ENCODE assay signal across 8 cellular contexts in genomic region chr6:21593927-21594421, GRCh38. TPM values are rescaled to one million over a fixed set of nuclear protein-coding genes. Genes with fewer than 3 reads are reported as not detected.
DNase-seq lines count a peak whose midpoint lies in the region; ATAC-seq and TF ChIP-seq lines count a peak whose summit lies in the region.

No MANE protein-coding gene starts in this region.

- TF ChIP-seq POLR2A in lower leg skin (IDR thresholded peaks at IDR 0.05) (no peak), tibial nerve (IDR thresholded peaks at IDR 0.05) (no peak)

- peak; percentile 5 for TF ChIP-seq CTCF in choroid plexus epithelial cell (conservative IDR thresholded peaks at IDR 0.05; ENCODE audit: low read depth, low read length)
- no peak for TF ChIP-seq CTCF in lower leg skin (IDR thresholded peaks at IDR 0.05)
- TF ChIP-seq CTCF in tibial nerve (IDR thresholded peaks at IDR 0.05): no peak

- H3K4me3 ChIP-seq in choroid plexus epithelial cell (ENCODE audit: low read depth, low read length): peak overlapping the region; percentile 95
- H3K4me3 ChIP-seq in lower leg skin (ENCODE audit: low read depth, poor library complexity, severe bottlenecking): peak overlapping the region; percentile 87
- peak overlapping the region; percentile 61 to 95 (median 76) for H3K4me3 ChIP-seq in tibial nerve

- no peaks in the 10 kb centered on the region for H3K36me3 ChIP-seq in tibial nerve

- H3K27me3 ChIP-seq in tibial nerve: no peaks in the 10 kb centered on the region

- no peaks in the 10 kb centered on the region for H3K9me3 ChIP-seq in tibial nerve

- H3K27ac ChIP-seq in tibial nerve: peak overlapping the region; percentile 82 to 96 (median 90)

- no peak for DNase-seq in Right ventricle myocardium inferior (ENCODE audit: missing footprints)
- no peak for DNase-seq in cardiac septum (ENCODE audit: low spot score)
- DNase-seq in NCI-H774 (lab: John Stamatoyannopoulos, UW): peak; percentile 64
- DNase-seq in choroid plexus epithelial cell (ENCODE audit: low read depth): peak; percentile 86
- no peak for DNase-seq in lower leg skin (ENCODE audit: low spot score in 2 of 2)
- peak in 1 of 2 donors; percentile 32 for DNase-seq in tibial nerve (ENCODE audit: low spot score in 2 of 2)
- DNase-seq in central memory CD4-positive, alpha-beta T cell: no peak

- peak; percentile 27 for ATAC-seq in Right ventricle myocardium inferior
- peak; percentile 8 for ATAC-seq in HG02763 (IDR thresholded peaks at IDR 0.05; ENCODE audit: unreplicated experiment)

- intact Hi-C loops in Right ventricle myocardium inferior (cut with DNase I) (loop anchor here (2.0 to 10.0 kb wide), 7 partner anchors 151 to 1851 kb away; no protein-coding TSS in a partner anchor), cardiac septum (cut with DNase I) (loop anchor here (2.0 kb wide), 1 partner anchor 73 kb away; no protein-coding TSS in a partner anchor), lower leg skin (cut with DNase I; ENCODE audit: low total_unique reads) (no loop called here)

- H3K4me1 ChIP-seq in tibial nerve: peaks cover 0 to 31% (median 9%) of the 10 kb centered on the region in 4 donors

- no peak for TF ChIP-seq EP300 in tibial nerve (IDR thresholded peaks at IDR 0.05)

- 0% methylated on average over 21 of the region's 21 CpGs for WGBS in lower leg skin, 2 donors
- WGBS in tibial nerve, 2 donors: 0 to 1% methylated on average over 21 of the region's 21 CpGs

RNA-seq across cellular contexts. Expression of gene SOX4, which starts 0.4 kb away (rescaled TPM):
- 7.8 TPM for total RNA-seq in Right ventricle myocardium inferior
- total RNA-seq in cardiac septum: 9.8 TPM
- 10 to 100 TPM; 11.4 to 28.7 (median 13.6) TPM for total RNA-seq in lower leg skin
- 1 to 10 TPM; 5.2 to 9.3 (median 8.1) TPM for total RNA-seq in tibial nerve

Comparison
In these comparisons a context has a peak if more than half of its experiments do, and no peak if none do; other contexts are left out.
1. DNase-seq: peak in NCI-H774 (single experiment) and choroid plexus epithelial cell (single experiment); none in Right ventricle myocardium inferior (single experiment), cardiac septum (single experiment), lower leg skin (0 of 2) and central memory CD4-positive, alpha-beta T cell (single experiment).
2. Peak in every context shown above with its lines, with median percentiles within 50 percentile points of each other: H3K4me3 ChIP-seq.